In genomic region chr2:216520156-216520555, GRCh38 we compare ENCODE assay signal across 17 cellular contexts. TPM values are rescaled to one million over a fixed set of nuclear protein-coding genes. Genes with fewer than 3 reads are reported as not detected.
DNase-seq lines count a peak whose midpoint lies in the region; ATAC-seq and TF ChIP-seq lines count a peak whose summit lies in the region.
"Had no signal": no experiment of that assay in that cellular context is flagged by ENCODE, and none has a peak within 500 bp of the region (broad histone marks: within the 10 kb centered on the region; RNA-seq: fewer than 3 reads in every experiment).

No MANE protein-coding gene starts in this region.

- H3K4me3 Mint-ChIP-seq in nephron: no peak overlapping the region
- H3K4me3 Mint-ChIP-seq: HFFc6 had no signal

- H3K27ac ChIP-seq in SK-N-SH (ENCODE audit: low read depth in 2 of 2, low read length in 1 of 2): no peak overlapping the region
- no peak overlapping the region for H3K27ac ChIP-seq in left lung
- H3K27ac ChIP-seq: 22Rv1, HL-60 had no signal

- TF ChIP-seq EP300 in SK-N-SH (IDR thresholded peaks at IDR 0.05; ENCODE audit: borderline replicate concordance in 1 of 2, low read depth in 1 of 2, low read length in 1 of 2): no peak

- no peak overlapping the region for H3K4me2 ChIP-seq in SK-N-SH

- TF ChIP-seq CTCF in SK-N-SH (IDR thresholded peaks at IDR 0.05) (no peak), nephron (IDR thresholded peaks at IDR 0.05; ENCODE audit: unreplicated experiment in 3 of 3) (no peak), left lung (IDR thresholded peaks at IDR 0.05) (no peak)

- DNase-seq in SK-N-SH (no peak), astrocyte of the hippocampus (ENCODE audit: low read depth, low spot score) (peak; percentile 52), left lung (no peak), kidney glomerular epithelial cell (lab: John Stamatoyannopoulos, UW) (no peak)
- no peak for DNase-seq in activated naive CD4-positive, alpha-beta T cell treated with anti-CD3 and anti-CD28 coated beads, Interleukin-2, amount 50 U/mL, for 72 hours (ENCODE audit: low spot score in 2 of 2)
- DNase-seq: C1 segment of cervical spinal cord, DMS 273 treated with DMSO at 0.1 percent for 48 hours, HFFc6, KBM-7, NCI-H1092, NCI-H345, PC-3 had no signal

- no peaks in the 10 kb centered on the region for H3F3A ChIP-seq in SK-N-SH (replicated peaks; ENCODE audit: insufficient read depth)

- no peaks in the 10 kb centered on the region for H4K20me1 ChIP-seq in SK-N-SH (ENCODE audit: insufficient read depth)

- TF ChIP-seq RAD21 in SK-N-SH (IDR thresholded peaks at IDR 0.05; ENCODE audit: low read length): no peak

- H3K4me1 ChIP-seq in SK-N-SH (ENCODE audit: control insufficient read depth in 1 of 2, insufficient read depth in 2 of 2, low read depth in 1 of 2, low read length in 1 of 2) (peaks cover 0 to 5% of the 10 kb centered on the region in 2 experiments; a peak in 2 of 4 replicates), left lung (no peaks in the 10 kb centered on the region)

- POLR2A ChIA-PET in SK-N-SH (lab: Yijun Ruan, JAX): interaction anchor here (1.2 kb wide), 1 partner anchor 143 kb away, joined by 3 read pairs; no protein-coding TSS in a partner anchor

- H3K27me3 Mint-ChIP-seq in nephron (ENCODE audit: low read depth): no peaks in the 10 kb centered on the region

- intact Hi-C loops in left lung (cut with DNase I): loop anchor here in 1 of 2 donors (5.0 kb wide), 1 partner anchor 147 kb away; no protein-coding TSS in a partner anchor

- no peaks in the 10 kb centered on the region for H3K9me2 ChIP-seq in SK-N-SH

- H3K9me3 Mint-ChIP-seq in nephron: no peaks in the 10 kb centered on the region
- H3K9me3 Mint-ChIP-seq in activated naive CD4-positive, alpha-beta T cell treated with anti-CD3 and anti-CD28 coated beads, Interleukin-2, amount 50 U/mL, for 72 hours: no peaks in the 10 kb centered on the region
- H3K9me3 Mint-ChIP-seq: HFFc6 had no signal

- H3K79me2 ChIP-seq in SK-N-SH (ENCODE audit: insufficient read depth): no peaks in the 10 kb centered on the region

- CTCF ChIA-PET in SK-N-SH (lab: Yijun Ruan, JAX): interaction anchor here (0.9 to 13.9 kb wide), 19 partner anchors 9 to 1193 kb away, joined by 3 to 614 read pairs (median 6); partner anchors contain the start of gene IGFBP2

- H3K4me1 Mint-ChIP-seq in nephron: peaks cover 25% of the 10 kb centered on the region

- WGBS in SK-N-SH (ENCODE audit: low lambda C conversion rate): 90% methylated on average over 4 of the region's 4 CpGs

- ATAC-seq in SK-N-SH treated with all-trans-retinoic acid at 6 μM for 48 hours (no peak), left lung (no peak), GM21529 (IDR thresholded peaks at IDR 0.05; ENCODE audit: unreplicated experiment) (no peak)
- ATAC-seq in activated naive CD4-positive, alpha-beta T cell treated with anti-CD3 and anti-CD28 coated beads, Interleukin-2, amount 50 U/mL, for 72 hours: no peak
- ATAC-seq: PC-3 had no signal

- no peak overlapping the region for H2AFZ ChIP-seq in SK-N-SH (ENCODE audit: low read depth)

- H3K4me3 ChIP-seq in SK-N-SH (ENCODE audit: low read depth in 2 of 2, low read length in 1 of 2) (no peak overlapping the region), left lung (no peak overlapping the region)

- H3K27me3 ChIP-seq in SK-N-SH (ENCODE audit: insufficient read depth): no peaks in the 10 kb centered on the region
- no peaks in the 10 kb centered on the region for H3K27me3 ChIP-seq in left lung

- no peak overlapping the region for H3K9ac ChIP-seq in SK-N-SH

- no peaks in the 10 kb centered on the region for H3K36me3 ChIP-seq in SK-N-SH (replicated peaks in 1 of 2; ENCODE audit: control insufficient read depth in 1 of 2, insufficient read depth in 2 of 2, low read length in 1 of 2)
- no peaks in the 10 kb centered on the region for H3K36me3 ChIP-seq in left lung

- H3K9me3 ChIP-seq in SK-N-SH: no peaks in the 10 kb centered on the region
- no peaks in the 10 kb centered on the region for H3K9me3 ChIP-seq in left lung

- H3K36me3 Mint-ChIP-seq in nephron (ENCODE audit: low read depth): peaks cover 4% of the 10 kb centered on the region
- H3K36me3 Mint-ChIP-seq in activated naive CD4-positive, alpha-beta T cell treated with anti-CD3 and anti-CD28 coated beads, Interleukin-2, amount 50 U/mL, for 72 hours: no peaks in the 10 kb centered on the region

- peak overlapping the region in 2 of 3 experiments; percentile 66 to 68 for H3K27ac Mint-ChIP-seq in nephron
- no peak overlapping the region for H3K27ac Mint-ChIP-seq in activated naive CD4-positive, alpha-beta T cell treated with anti-CD3 and anti-CD28 coated beads, Interleukin-2, amount 50 U/mL, for 72 hours
- H3K27ac Mint-ChIP-seq: HFFc6 had no signal

TF ChIP-seq in SK-N-SH, 30 proteins besides CTCF, POLR2A, EP300 and RAD21 (continues in another document):
- no peak for TF ChIP-seq SIN3A (IDR thresholded peaks at IDR 0.05; ENCODE audit: borderline replicate concordance, low read depth, low read length)
- peak; percentile 22; the same call in 1 of the 2 replicates for TF ChIP-seq FOSL2 (IDR thresholded peaks at IDR 0.05; ENCODE audit: borderline replicate concordance, low read depth)
- no peak for TF ChIP-seq RCOR1 (IDR thresholded peaks at IDR 0.05; ENCODE audit: low read length)
- TF ChIP-seq EZH2phosphoT487 (IDR thresholded peaks at IDR 0.05; ENCODE audit: borderline replicate concordance, low read depth): no peak
- TF ChIP-seq SMC3 (IDR thresholded peaks at IDR 0.05; ENCODE audit: low read depth, low read length): no peak
- TF ChIP-seq NFIC (IDR thresholded peaks at IDR 0.05; ENCODE audit: borderline replicate concordance): no peak
- TF ChIP-seq, protein P1, sequence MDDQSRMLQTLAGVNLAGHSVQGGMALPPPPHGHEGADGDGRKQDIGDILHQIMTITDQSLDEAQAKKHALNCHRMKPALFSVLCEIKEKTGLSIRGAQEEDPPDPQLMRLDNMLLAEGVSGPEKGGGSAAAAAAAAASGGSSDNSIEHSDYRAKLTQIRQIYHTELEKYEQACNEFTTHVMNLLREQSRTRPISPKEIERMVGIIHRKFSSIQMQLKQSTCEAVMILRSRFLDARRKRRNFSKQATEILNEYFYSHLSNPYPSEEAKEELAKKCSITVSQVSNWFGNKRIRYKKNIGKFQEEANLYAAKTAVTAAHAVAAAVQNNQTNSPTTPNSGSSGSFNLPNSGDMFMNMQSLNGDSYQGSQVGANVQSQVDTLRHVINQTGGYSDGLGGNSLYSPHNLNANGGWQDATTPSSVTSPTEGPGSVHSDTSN (IDR thresholded peaks at IDR 0.05): peak; percentile 54
- TF ChIP-seq, protein P2, sequence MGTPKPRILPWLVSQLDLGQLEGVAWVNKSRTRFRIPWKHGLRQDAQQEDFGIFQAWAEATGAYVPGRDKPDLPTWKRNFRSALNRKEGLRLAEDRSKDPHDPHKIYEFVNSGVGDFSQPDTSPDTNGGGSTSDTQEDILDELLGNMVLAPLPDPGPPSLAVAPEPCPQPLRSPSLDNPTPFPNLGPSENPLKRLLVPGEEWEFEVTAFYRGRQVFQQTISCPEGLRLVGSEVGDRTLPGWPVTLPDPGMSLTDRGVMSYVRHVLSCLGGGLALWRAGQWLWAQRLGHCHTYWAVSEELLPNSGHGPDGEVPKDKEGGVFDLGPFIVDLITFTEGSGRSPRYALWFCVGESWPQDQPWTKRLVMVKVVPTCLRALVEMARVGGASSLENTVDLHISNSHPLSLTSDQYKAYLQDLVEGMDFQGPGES (IDR thresholded peaks at IDR 0.05; ENCODE audit: low read depth, low read length): no peak
- no peak for TF ChIP-seq FOXM1 (IDR thresholded peaks at IDR 0.05; ENCODE audit: low read depth)
- TF ChIP-seq RFX5 (IDR thresholded peaks at IDR 0.05; ENCODE audit: low read length): no peak
- TF ChIP-seq MEF2A (IDR thresholded peaks at IDR 0.05; ENCODE audit: borderline replicate concordance, low read depth): no peak

TF ChIP-seq in SK-N-SH treated with all-trans-retinoic acid at 6 μM for 48 hours, 23 proteins besides CTCF, POLR2A, EP300 and RAD21 (continues in another document):
- no peak for TF ChIP-seq RARB (CRISPR knock-in tag; IDR thresholded peaks at IDR 0.05)
- TF ChIP-seq, protein P3, sequence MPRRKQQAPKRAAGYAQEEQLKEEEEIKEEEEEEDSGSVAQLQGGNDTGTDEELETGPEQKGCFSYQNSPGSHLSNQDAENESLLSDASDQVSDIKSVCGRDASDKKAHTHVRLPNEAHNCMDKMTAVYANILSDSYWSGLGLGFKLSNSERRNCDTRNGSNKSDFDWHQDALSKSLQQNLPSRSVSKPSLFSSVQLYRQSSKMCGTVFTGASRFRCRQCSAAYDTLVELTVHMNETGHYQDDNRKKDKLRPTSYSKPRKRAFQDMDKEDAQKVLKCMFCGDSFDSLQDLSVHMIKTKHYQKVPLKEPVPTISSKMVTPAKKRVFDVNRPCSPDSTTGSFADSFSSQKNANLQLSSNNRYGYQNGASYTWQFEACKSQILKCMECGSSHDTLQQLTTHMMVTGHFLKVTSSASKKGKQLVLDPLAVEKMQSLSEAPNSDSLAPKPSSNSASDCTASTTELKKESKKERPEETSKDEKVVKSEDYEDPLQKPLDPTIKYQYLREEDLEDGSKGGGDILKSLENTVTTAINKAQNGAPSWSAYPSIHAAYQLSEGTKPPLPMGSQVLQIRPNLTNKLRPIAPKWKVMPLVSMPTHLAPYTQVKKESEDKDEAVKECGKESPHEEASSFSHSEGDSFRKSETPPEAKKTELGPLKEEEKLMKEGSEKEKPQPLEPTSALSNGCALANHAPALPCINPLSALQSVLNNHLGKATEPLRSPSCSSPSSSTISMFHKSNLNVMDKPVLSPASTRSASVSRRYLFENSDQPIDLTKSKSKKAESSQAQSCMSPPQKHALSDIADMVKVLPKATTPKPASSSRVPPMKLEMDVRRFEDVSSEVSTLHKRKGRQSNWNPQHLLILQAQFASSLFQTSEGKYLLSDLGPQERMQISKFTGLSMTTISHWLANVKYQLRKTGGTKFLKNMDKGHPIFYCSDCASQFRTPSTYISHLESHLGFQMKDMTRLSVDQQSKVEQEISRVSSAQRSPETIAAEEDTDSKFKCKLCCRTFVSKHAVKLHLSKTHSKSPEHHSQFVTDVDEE (CRISPR knock-in tag; IDR thresholded peaks at IDR 0.05): no peak
- TF ChIP-seq ISL1 (CRISPR knock-in tag; IDR thresholded peaks at IDR 0.05): no peak
- TF ChIP-seq TOX (CRISPR knock-in tag; IDR thresholded peaks at IDR 0.05; ENCODE audit: borderline replicate concordance): no peak
- TF ChIP-seq TCF4 (CRISPR knock-in tag; IDR thresholded peaks at IDR 0.05; ENCODE audit: borderline replicate concordance): no peak
- TF ChIP-seq ARNTL (CRISPR knock-in tag; IDR thresholded peaks at IDR 0.05; ENCODE audit: borderline replicate concordance, low read depth): no peak
- no peak for TF ChIP-seq ZFP30 (CRISPR knock-in tag; IDR thresholded peaks at IDR 0.05)
- TF ChIP-seq ZNF565 (CRISPR knock-in tag; conservative IDR thresholded peaks at IDR 0.05; ENCODE audit: low read depth): no peak
- no peak for TF ChIP-seq GLIS3 (CRISPR knock-in tag; IDR thresholded peaks at IDR 0.05)
- TF ChIP-seq ZNF8 (CRISPR knock-in tag; IDR thresholded peaks at IDR 0.05): no peak
- TF ChIP-seq CSDC2 (CRISPR knock-in tag; IDR thresholded peaks at IDR 0.05): no peak

RNA-seq across cellular contexts. Expression of gene RPL37A, which starts 21.5 kb away (rescaled TPM):
- polyA plus RNA-seq in SK-N-SH (2012; rRNA removed): 2,018 and 3,014 TPM in 2 replicates
- polyA plus RNA-seq in SK-N-SH (2012; cell fraction: cytosol; rRNA removed): 1,664 and 2,199 TPM in 2 replicates
- 828 and 1,169 TPM in 2 replicates for polyA plus RNA-seq in SK-N-SH (2012; cell fraction: nucleus; rRNA removed)
- total RNA-seq in left lung: 1,000 to 10,000 TPM; 1,937 to 1,986 TPM
- total RNA-seq in activated naive CD4-positive, alpha-beta T cell treated with anti-CD3 and anti-CD28 coated beads, Interleukin-2, amount 50 U/mL, for 72 hours: 1,000 to 10,000 TPM; 3,400 to 3,972 TPM

Comparison
In these comparisons a context has a peak if more than half of its experiments do, and no peak if none do; other contexts are left out.
1. H3K27ac Mint-ChIP-seq: peak in nephron (2 of 3); none in activated naive CD4-positive, alpha-beta T cell treated with anti-CD3 and anti-CD28 coated beads, Interleukin-2, amount 50 U/mL, for 72 hours (0 of 2).